Comparison of ENCODE assay signal across 25 cellular contexts in the genomic region with DNA sequence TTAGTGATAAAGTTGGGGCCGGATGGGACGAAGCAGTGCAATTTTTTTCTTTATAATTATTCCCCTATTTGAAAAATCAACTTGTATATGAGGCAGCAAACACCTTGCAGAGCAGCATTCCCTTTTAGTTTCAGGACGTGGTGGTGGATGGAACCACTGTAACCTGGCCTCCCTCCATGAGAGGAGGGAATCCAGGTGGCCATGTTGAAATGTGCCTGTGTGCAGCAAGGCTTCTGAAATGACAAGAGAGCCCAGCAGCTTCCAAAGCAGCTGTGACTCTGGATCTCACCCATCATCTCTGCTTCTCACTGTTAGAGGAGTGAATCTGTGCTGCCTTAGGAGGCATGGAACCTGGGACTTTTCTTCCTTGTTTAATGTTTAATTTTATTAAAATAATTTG. TPM values are rescaled to one million over a fixed set of nuclear protein-coding genes. Genes with fewer than 3 reads are reported as not detected.
DNase-seq lines count a peak whose midpoint lies in the region; ATAC-seq and TF ChIP-seq lines count a peak whose summit lies in the region.
"Had no signal": no experiment of that assay in that cellular context is flagged by ENCODE, and none has a peak within 500 bp of the region (broad histone marks: within the 10 kb centered on the region; RNA-seq: fewer than 3 reads in every experiment).

No MANE protein-coding gene starts in this region.

- no peak overlapping the region for H4K8ac ChIP-seq in neuronal stem cell (ENCODE audit: low read depth, low read length)

- H3K27ac Mint-ChIP-seq in nephron: peak overlapping the region in 2 of 3 experiments; percentile 46 to 56
- H3K27ac Mint-ChIP-seq: CD4-positive, alpha-beta memory T cell; memory B cell; naive thymus-derived CD8-positive, alpha-beta T cell had no signal

- no peak overlapping the region for H3K4ac ChIP-seq in neuronal stem cell (ENCODE audit: low read length)

- no peaks in the 10 kb centered on the region for H3K79me1 ChIP-seq in neuronal stem cell (ENCODE audit: low read depth, low read length)

- H3K36me3 ChIP-seq in endocrine pancreas (ENCODE audit: control insufficient read depth, insufficient read depth, low read length) (no peaks in the 10 kb centered on the region), neuronal stem cell (replicated peaks in 1 of 2; ENCODE audit: control insufficient read depth in 2 of 2, insufficient read depth in 2 of 2, low read length in 2 of 2) (no peaks in the 10 kb centered on the region)
- H3K36me3 ChIP-seq: ascending aorta, uterus had no signal

- H3K9ac ChIP-seq in endocrine pancreas (ENCODE audit: control insufficient read depth, insufficient read depth, low read length) (no peak overlapping the region), neuronal stem cell (ENCODE audit: low read depth, low read length, poor library complexity) (no peak overlapping the region)

- no peak overlapping the region for H2BK5ac ChIP-seq in neuronal stem cell (ENCODE audit: low read length)

- H3K36me3 Mint-ChIP-seq in nephron (ENCODE audit: low read depth): peaks cover 4% of the 10 kb centered on the region
- H3K36me3 Mint-ChIP-seq: CD4-positive, alpha-beta memory T cell; memory B cell had no signal

- H3K4me2 ChIP-seq in neuronal stem cell (ENCODE audit: insufficient read depth, low read length, poor library complexity, severe bottlenecking): no peak overlapping the region
- H3K4me2 ChIP-seq: GM23338 had no signal

- H2AK5ac ChIP-seq in neuronal stem cell (ENCODE audit: low read depth, low read length): no peak overlapping the region

- H3K27ac ChIP-seq in neuronal stem cell (replicated peaks; ENCODE audit: low read length): no peak overlapping the region
- H3K27ac ChIP-seq: coronary artery, epithelial cell of prostate, uterus had no signal

- H3K4me1 Mint-ChIP-seq in nephron: peaks cover 58% of the 10 kb centered on the region
- H3K4me1 Mint-ChIP-seq: memory B cell; naive thymus-derived CD8-positive, alpha-beta T cell had no signal

- no peak overlapping the region for H2BK12ac ChIP-seq in neuronal stem cell (ENCODE audit: low read length)

- H3K4me3 Mint-ChIP-seq in nephron: no peak overlapping the region
- H3K4me3 Mint-ChIP-seq: CD4-positive, alpha-beta memory T cell; GM23338; memory B cell; naive thymus-derived CD8-positive, alpha-beta T cell had no signal

- H3K4me3 ChIP-seq in endocrine pancreas (ENCODE audit: control insufficient read depth, insufficient read depth, low read length) (peak overlapping the region; percentile 20), neuronal stem cell (ENCODE audit: low read length in 2 of 2) (no peak overlapping the region)
- H3K4me3 ChIP-seq: coronary artery, GM23338, uterus had no signal

- no peak for TF ChIP-seq CTCF in nephron (IDR thresholded peaks at IDR 0.05; ENCODE audit: unreplicated experiment in 3 of 3)

- H3K23ac ChIP-seq in neuronal stem cell (ENCODE audit: low read depth, low read length, poor library complexity): no peak overlapping the region

- H3K9me3 ChIP-seq in endocrine pancreas (ENCODE audit: control insufficient read depth, low read length) (no peaks in the 10 kb centered on the region), neuronal stem cell (replicated peaks in 1 of 2; ENCODE audit: control insufficient read depth in 2 of 2, insufficient read depth in 1 of 2, low read depth in 1 of 2, low read length in 2 of 2) (no peaks in the 10 kb centered on the region)
- H3K9me3 ChIP-seq: ascending aorta, uterus had no signal

- H3K18ac ChIP-seq in neuronal stem cell (ENCODE audit: low read length): no peak overlapping the region

- no peaks in the 10 kb centered on the region for H3K27me3 ChIP-seq in endocrine pancreas (ENCODE audit: control insufficient read depth, insufficient read depth, low read length)
- H3K27me3 ChIP-seq in neuronal stem cell (ENCODE audit: control insufficient read depth in 3 of 3, insufficient read depth in 3 of 3, low read depth in 1 of 3, low read length in 3 of 3): no peaks in the 10 kb centered on the region
- H3K27me3 ChIP-seq: ascending aorta, uterus had no signal

- no peaks in the 10 kb centered on the region for H3K9me3 Mint-ChIP-seq in nephron
- H3K9me3 Mint-ChIP-seq: CD4-positive, alpha-beta memory T cell; GM23338; memory B cell; naive thymus-derived CD8-positive, alpha-beta T cell had no signal

- WGBS in neuronal stem cell (ENCODE audit: extremely low coverage in 2 of 2, insufficient read length in 2 of 2, insufficient replicate concordance in 1 of 2), 2 donors: no CpG with 5 or more reads among the region's 3 CpGs

- peak; percentile 62 for ATAC-seq in Right ventricle myocardium inferior
- ATAC-seq in HG02571 (IDR thresholded peaks at IDR 0.05; ENCODE audit: unreplicated experiment): no peak
- ATAC-seq: GM23338; naive thymus-derived CD8-positive, alpha-beta T cell; Panc1 had no signal

- H3K14ac ChIP-seq in neuronal stem cell (ENCODE audit: low read length): no peak overlapping the region

- H4K91ac ChIP-seq in neuronal stem cell (ENCODE audit: low read depth, low read length, poor library complexity): no peak overlapping the region

- peaks cover 16% of the 10 kb centered on the region for H3K4me1 ChIP-seq in endocrine pancreas (ENCODE audit: control insufficient read depth, insufficient read depth, low read length)
- H3K4me1 ChIP-seq in neuronal stem cell (ENCODE audit: control insufficient read depth in 2 of 2, insufficient read depth in 1 of 2, low read depth in 1 of 2, low read length in 2 of 2): no peaks in the 10 kb centered on the region

- H2BK15ac ChIP-seq in neuronal stem cell (ENCODE audit: low read length): no peak overlapping the region

- no peak overlapping the region for H2AFZ ChIP-seq in neuronal stem cell (ENCODE audit: low read length)
- H2AFZ ChIP-seq: GM23338 had no signal

- H2BK120ac ChIP-seq in neuronal stem cell (ENCODE audit: low read depth, low read length): no peak overlapping the region

- intact Hi-C loops in Right ventricle myocardium inferior (cut with DNase I): loop anchor here (2.0 to 5.0 kb wide), 3 partner anchors 44 to 72 kb away; no protein-coding TSS in a partner anchor
- intact Hi-C loops in cardiac septum (cut with DNase I): loop anchor here (5.0 kb wide), 2 partner anchors 58 to 72 kb away; no protein-coding TSS in a partner anchor

- H3K27me3 Mint-ChIP-seq in nephron (ENCODE audit: low read depth): no peaks in the 10 kb centered on the region
- H3K27me3 Mint-ChIP-seq: CD4-positive, alpha-beta memory T cell; naive thymus-derived CD8-positive, alpha-beta T cell had no signal

- DNase-seq in Right ventricle myocardium inferior (ENCODE audit: missing footprints): peak; percentile 48
- DNase-seq in cardiac septum (ENCODE audit: low spot score): no peak
- no peak for DNase-seq in NCI-H226
- no peak for DNase-seq in neuronal stem cell (ENCODE audit: low spot score)
- no peak for DNase-seq in NCI-H2081 (lab: John Stamatoyannopoulos, UW)
- DNase-seq: ACHN; activated CD4-positive, alpha-beta T cell treated with anti-CD3 and anti-CD28 coated beads for 48 hours; activated naive CD4-positive, alpha-beta T cell; CD4-positive, alpha-beta memory T cell; EL; naive thymus-derived CD8-positive, alpha-beta T cell; NCI-H82; stimulated activated CD4-positive, alpha-beta T cell treated with anti-CD3 and anti-CD28 coated beads, Interleukin-15, amount 100 ng/mL, for 24 hours; stimulated activated naive CD4-positive, alpha-beta T cell; T1000 had no signal

RNA-seq across cellular contexts. Expression of gene NFIA, which starts 42.3 kb away (rescaled TPM):
- total RNA-seq in Right ventricle myocardium inferior (97.6 TPM), cardiac septum (78.6 TPM)
- polyA plus RNA-seq in neuronal stem cell (2013, experiment 1 of 2): 0.24 TPM
- polyA plus RNA-seq in neuronal stem cell (2013, experiment 2 of 2): 0.30 TPM
